Comparison of ENCODE assay signal across 25 cellular contexts in the genomic region with DNA sequence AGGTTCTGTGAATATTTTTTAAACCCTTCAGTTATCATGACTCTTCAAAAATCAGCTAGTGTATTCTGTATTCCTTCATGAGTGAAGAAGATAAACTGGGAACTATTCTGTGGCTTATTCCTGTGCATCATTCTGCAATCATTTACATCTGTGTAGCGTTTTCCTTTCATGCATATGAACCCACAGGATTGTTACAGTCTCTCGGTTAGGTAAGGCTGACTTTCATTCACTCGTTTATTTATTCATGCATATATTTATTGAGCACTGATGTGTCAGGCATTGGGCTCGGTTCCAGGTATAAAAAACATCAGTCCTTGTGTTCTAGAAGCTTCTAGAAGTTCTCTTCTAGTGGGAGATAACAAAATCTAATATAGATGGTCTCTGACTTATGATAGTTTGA.
"Had no signal": no experiment of that assay in that cellular context is flagged by ENCODE, and none has a peak within 500 bp of the region (broad histone marks: within the 10 kb centered on the region; RNA-seq: fewer than 3 reads in every experiment).

No MANE protein-coding gene starts in this region.

- H3K9me3 Mint-ChIP-seq: natural killer cell had no signal

- H3K27ac Mint-ChIP-seq: naive B cell; natural killer cell; neural progenitor cell; stimulated activated naive B cell treated with anti-CD40 and anti-IgM and Interleukin-4, amounts not matched to agents 10 μg/mL and 1 μg/mL and 100 μg/mL, for 72 hours had no signal

- H3K4me1 Mint-ChIP-seq: naive B cell; nephron progenitor cell; neural progenitor cell; stimulated activated naive B cell treated with anti-CD40 and anti-IgM and Interleukin-4, amounts not matched to agents 10 μg/mL and 1 μg/mL and 100 μg/mL, for 72 hours had no signal

- ATAC-seq: left colon; left lung; lower lobe of right lung; natural killer cell; right cardiac atrium; sciatic nerve; stimulated activated naive B cell treated with anti-CD40 and anti-IgM and Interleukin-4, amounts not matched to agents 10 μg/mL and 1 μg/mL and 100 μg/mL, for 72 hours; stimulated activated naive CD8-positive, alpha-beta T cell treated with anti-CD3 and anti-CD28 coated beads, Interleukin-15, Interleukin-2, amounts not matched to agents 100 U/mL and 50 U/mL, for 24 hours had no signal

- H3K4me3 Mint-ChIP-seq: naive B cell; natural killer cell; nephron progenitor cell; neural progenitor cell; stimulated activated naive B cell treated with anti-CD40 and anti-IgM and Interleukin-4, amounts not matched to agents 10 μg/mL and 1 μg/mL and 100 μg/mL, for 72 hours had no signal

- H3K36me3 Mint-ChIP-seq: naive B cell; natural killer cell; neural progenitor cell; stimulated activated naive B cell treated with anti-CD40 and anti-IgM and Interleukin-4, amounts not matched to agents 10 μg/mL and 1 μg/mL and 100 μg/mL, for 72 hours had no signal

- DNase-seq: kidney glomerular epithelial cell; left colon; left lung; lower lobe of right lung; mammary epithelial cell; mesenchymal stem cell; naive B cell; natural killer cell; nephron progenitor cell; occipital lobe; retina; right cardiac atrium; stimulated activated CD4-positive, alpha-beta T cell treated with anti-CD3 and anti-CD28 coated beads, Interleukin-12 subunit alpha, Interleukin-12 subunit beta, amount 100 ng/mL, for 4 hours; stimulated activated CD4-positive, alpha-beta T cell treated with anti-CD3 and anti-CD28 coated beads, Interleukin-15, amount 100 ng/mL, for 24 hours; stimulated activated CD4-positive, alpha-beta T cell treated with anti-CD3 and anti-CD28 coated beads, Interleukin-2, amount 100 ng/mL, for 24 hours; stimulated activated CD4-positive, alpha-beta T cell treated with anti-CD3 and anti-CD28 coated beads, Interleukin-4, amount 100 ng/mL, for 1 hour; stimulated activated naive B cell treated with anti-CD40 and anti-IgM and Interleukin-4, amounts not matched to agents 10 μg/mL and 1 μg/mL and 100 μg/mL, for 72 hours; stimulated activated naive CD8-positive, alpha-beta T cell treated with anti-CD3 and anti-CD28 coated beads, Interleukin-15, Interleukin-2, amounts not matched to agents 100 U/mL and 50 U/mL, for 24 hours; stomach; testis; thyroid gland; transverse colon; upper lobe of left lung had no signal
